ENCODE assay signal across 1 cellular context in genomic region chr16:50550035-50550434, GRCh38.
TF ChIP-seq lines count a peak whose summit lies in the region.

No MANE protein-coding gene starts in this region.

TF ChIP-seq in HepG2, 621 proteins besides CTCF, POLR2A, EP300 and RAD21 (continued from another document):
- no peak for TF ChIP-seq ZHX1 (CRISPR knock-in tag; IDR thresholded peaks at IDR 0.05; ENCODE audit: low read depth)
- 0 out of 2 replicates have a peak, but pooled peaks have one; percentile 3 for TF ChIP-seq FOSL2 (CRISPR knock-in tag; IDR thresholded peaks at IDR 0.05)
- TF ChIP-seq ZBTB44 (CRISPR knock-in tag; IDR thresholded peaks at IDR 0.05) = no peak
- no peak for TF ChIP-seq REL (CRISPR knock-in tag; conservative IDR thresholded peaks at IDR 0.05)
- TF ChIP-seq NONO (IDR thresholded peaks at IDR 0.05) = no peak
- no peak for TF ChIP-seq NONO (CRISPR knock-in tag; conservative IDR thresholded peaks at IDR 0.05)
- TF ChIP-seq ZNF18 (CRISPR knock-in tag; IDR thresholded peaks at IDR 0.05; ENCODE audit: insufficient replicate concordance) = peak; percentile 16
- TF ChIP-seq ZNF558 (CRISPR knock-in tag; IDR thresholded peaks at IDR 0.05; ENCODE audit: borderline replicate concordance) = no peak
- TF ChIP-seq HMG20A (CRISPR knock-in tag; IDR thresholded peaks at IDR 0.05; ENCODE audit: borderline replicate concordance) = no peak
- TF ChIP-seq GFI1 (CRISPR knock-in tag; IDR thresholded peaks at IDR 0.05; ENCODE audit: borderline replicate concordance) = 0 out of 2 replicates have a peak, but pooled peaks have one; percentile 6
- TF ChIP-seq ZNF512 (CRISPR knock-in tag; IDR thresholded peaks at IDR 0.05) = no peak
- TF ChIP-seq STAG1 (CRISPR knock-in tag; IDR thresholded peaks at IDR 0.05) = no peak
- TF ChIP-seq RFXANK (CRISPR knock-in tag; IDR thresholded peaks at IDR 0.05) = no peak
- no peak for TF ChIP-seq SMC3 (IDR thresholded peaks at IDR 0.05; ENCODE audit: low read length)
- TF ChIP-seq ZNF354B (CRISPR knock-in tag; IDR thresholded peaks at IDR 0.05) = no peak
- TF ChIP-seq PAXIP1 (CRISPR knock-in tag; conservative IDR thresholded peaks at IDR 0.05) = no peak
- no peak for TF ChIP-seq ZNF724P (CRISPR knock-in tag; IDR thresholded peaks at IDR 0.05; ENCODE audit: borderline replicate concordance)
- TF ChIP-seq ZNF460 (CRISPR knock-in tag; IDR thresholded peaks at IDR 0.05; ENCODE audit: borderline replicate concordance) = no peak
- TF ChIP-seq EHMT2 (IDR thresholded peaks at IDR 0.05; ENCODE audit: borderline replicate concordance, low read depth, low read length) = no peak
- no peak for TF ChIP-seq FOXO4 (CRISPR knock-in tag; conservative IDR thresholded peaks at IDR 0.05)
- TF ChIP-seq ZNF644 (CRISPR knock-in tag; IDR thresholded peaks at IDR 0.05; ENCODE audit: low read depth) = no peak
- no peak for TF ChIP-seq MTF1 (CRISPR knock-in tag; IDR thresholded peaks at IDR 0.05)
TF ChIP-seq in HepG2: peak in this region for 16.
